Comparison of ENCODE assay signal across 21 cellular contexts in the genomic region with DNA sequence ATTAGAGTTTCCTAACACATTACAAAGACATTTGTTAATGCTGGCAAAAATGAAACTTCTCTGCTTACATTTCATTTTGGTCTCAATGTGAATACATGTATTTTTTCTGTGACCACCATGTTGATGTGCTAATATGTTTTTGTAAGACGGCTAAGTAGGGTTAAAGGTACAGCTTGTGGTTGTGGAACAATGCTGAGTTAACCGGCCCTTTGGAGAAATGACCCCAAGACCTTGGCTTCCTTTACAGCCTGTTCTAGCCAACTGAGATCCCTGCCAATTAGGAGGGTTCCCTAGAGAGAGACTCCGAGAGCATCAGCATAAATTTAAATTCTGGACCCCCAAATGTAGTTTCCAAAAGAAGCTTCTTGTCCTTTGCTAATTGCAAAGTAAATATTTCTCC. TPM values are rescaled to one million over a fixed set of nuclear protein-coding genes. Genes with fewer than 3 reads are reported as not detected.
DNase-seq lines count a peak whose midpoint lies in the region; ATAC-seq and TF ChIP-seq lines count a peak whose summit lies in the region.
"Had no signal": no experiment of that assay in that cellular context is flagged by ENCODE, and none has a peak within 500 bp of the region (broad histone marks: within the 10 kb centered on the region; RNA-seq: fewer than 3 reads in every experiment).

No MANE protein-coding gene starts in this region.

- H3K36me3 Mint-ChIP-seq in WTC11: no peaks in the 10 kb centered on the region; the same call in 1 of the 2 replicates
- H3K36me3 Mint-ChIP-seq: CD14-positive monocyte had no signal

- peaks cover 29% of the 10 kb centered on the region for H3K4me1 Mint-ChIP-seq in WTC11
- H3K4me1 Mint-ChIP-seq: CD14-positive monocyte had no signal

- TF ChIP-seq CTCF in WTC11 (IDR thresholded peaks at IDR 0.05) (no peak), choroid plexus epithelial cell (conservative IDR thresholded peaks at IDR 0.05; ENCODE audit: low read depth, low read length) (no peak)

- POLR2A ChIA-PET in WTC11 (lab: Charles Lee): no interaction called here

- H3K4me3 ChIP-seq in choroid plexus epithelial cell (ENCODE audit: low read depth, low read length): no peak overlapping the region
- H3K4me3 ChIP-seq in skeletal muscle cell (ENCODE audit: low read depth, low read length): no peak overlapping the region
- H3K4me3 ChIP-seq: MG63 had no signal

- H3K9me3 Mint-ChIP-seq in WTC11: peaks cover 19% of the 10 kb centered on the region
- H3K9me3 Mint-ChIP-seq: HFFc6 had no signal

- no peak overlapping the region for H3K27ac Mint-ChIP-seq in WTC11
- H3K27ac Mint-ChIP-seq: CD14-positive monocyte, HFFc6 had no signal

- CTCF ChIA-PET in WTC11 (lab: Charles Lee): interaction anchor here (1.0 kb wide), 1 partner anchor 24 kb away, joined by 5 read pairs; no protein-coding TSS in a partner anchor

- H3K4me3 Mint-ChIP-seq in WTC11: no peak overlapping the region
- H3K4me3 Mint-ChIP-seq: CD14-positive monocyte, HFFc6 had no signal

- no peaks in the 10 kb centered on the region for H3K27me3 Mint-ChIP-seq in WTC11 (ENCODE audit: low read depth)

- no peak for DNase-seq in WTC11 (ENCODE audit: low spot score)
- peak; percentile 94 for DNase-seq in choroid plexus epithelial cell (ENCODE audit: low read depth)
- peak; percentile 37 for DNase-seq in fibroblast of the conjunctiva (ENCODE audit: low read depth)
- DNase-seq in skeletal muscle cell (ENCODE audit: low read depth): peak; percentile 89
- no peak for DNase-seq in stimulated activated CD4-positive, alpha-beta T cell treated with anti-CD3 and anti-CD28 coated beads, Interleukin-12 subunit alpha, Interleukin-12 subunit beta, amount 100 ng/mL, for 4 hours
- no peak for DNase-seq in NK-92 treated with Interleukin-12 subunit alpha and Interleukin-12 subunit beta, amount 100 ng/mL, for 24 hours (lab: John Stamatoyannopoulos, UW)
- no peak for DNase-seq in activated naive CD4-positive, alpha-beta T cell treated with anti-CD3 and anti-CD28 coated beads, Interleukin-2, amount 50 U/mL, for 16 hours
- DNase-seq: COR-L47, DMS153, EL, GOT3, HFFc6, MG63, NCI-H1092 treated with DMSO at 0.1 percent for 48 hours, NCI-H1694, NCI-H2107, NCI-H226, NCI-H526 had no signal

- ATAC-seq in WTC11 (peak; percentile 61), GM18505 (IDR thresholded peaks at IDR 0.05; ENCODE audit: unreplicated experiment) (no peak)
- ATAC-seq: HepG2 had no signal

- TF ChIP-seq POLR2A in GM18505 (IDR thresholded peaks at IDR 0.05; ENCODE audit: borderline replicate concordance, extremely low read depth, insufficient read depth, insufficient read length): no peak

TF ChIP-seq in WTC11, 78 proteins besides CTCF, POLR2A, EP300 and RAD21:
- no peak for TF ChIP-seq CREM (CRISPR knock-in tag; IDR thresholded peaks at IDR 0.05)
- no peak for TF ChIP-seq GABPB1 (CRISPR knock-in tag; IDR thresholded peaks at IDR 0.05)
- no peak for TF ChIP-seq GTF2I (CRISPR knock-in tag; conservative IDR thresholded peaks at IDR 0.05)
- TF ChIP-seq, protein P1, sequence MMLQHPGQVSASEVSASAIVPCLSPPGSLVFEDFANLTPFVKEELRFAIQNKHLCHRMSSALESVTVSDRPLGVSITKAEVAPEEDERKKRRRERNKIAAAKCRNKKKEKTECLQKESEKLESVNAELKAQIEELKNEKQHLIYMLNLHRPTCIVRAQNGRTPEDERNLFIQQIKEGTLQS (CRISPR knock-in tag; conservative IDR thresholded peaks at IDR 0.05): no peak
- no peak for TF ChIP-seq HMGA2 (CRISPR knock-in tag; IDR thresholded peaks at IDR 0.05)
- no peak for TF ChIP-seq RORB (CRISPR knock-in tag; IDR thresholded peaks at IDR 0.05)
- no peak for TF ChIP-seq AR (CRISPR knock-in tag; IDR thresholded peaks at IDR 0.05)
- TF ChIP-seq NFATC4 (CRISPR knock-in tag; IDR thresholded peaks at IDR 0.05): no peak
- no peak for TF ChIP-seq SMAD3 (CRISPR knock-in tag; IDR thresholded peaks at IDR 0.05; ENCODE audit: borderline replicate concordance)
- TF ChIP-seq ZNF121 (CRISPR knock-in tag; IDR thresholded peaks at IDR 0.05): no peak
- TF ChIP-seq FOXK1 (CRISPR knock-in tag; IDR thresholded peaks at IDR 0.05): no peak
- no peak for TF ChIP-seq MAX (CRISPR knock-in tag; IDR thresholded peaks at IDR 0.05)
- TF ChIP-seq ZNF232 (CRISPR knock-in tag; IDR thresholded peaks at IDR 0.05): no peak
- TF ChIP-seq ZNF423 (CRISPR knock-in tag; IDR thresholded peaks at IDR 0.05): no peak
- TF ChIP-seq CBFB (CRISPR knock-in tag; IDR thresholded peaks at IDR 0.05; ENCODE audit: low read depth): no peak
- TF ChIP-seq, protein P2, sequence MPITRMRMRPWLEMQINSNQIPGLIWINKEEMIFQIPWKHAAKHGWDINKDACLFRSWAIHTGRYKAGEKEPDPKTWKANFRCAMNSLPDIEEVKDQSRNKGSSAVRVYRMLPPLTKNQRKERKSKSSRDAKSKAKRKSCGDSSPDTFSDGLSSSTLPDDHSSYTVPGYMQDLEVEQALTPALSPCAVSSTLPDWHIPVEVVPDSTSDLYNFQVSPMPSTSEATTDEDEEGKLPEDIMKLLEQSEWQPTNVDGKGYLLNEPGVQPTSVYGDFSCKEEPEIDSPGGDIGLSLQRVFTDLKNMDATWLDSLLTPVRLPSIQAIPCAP (CRISPR knock-in tag; IDR thresholded peaks at IDR 0.05): no peak
- no peak for TF ChIP-seq HMGXB4 (CRISPR knock-in tag; IDR thresholded peaks at IDR 0.05)

RNA-seq across cellular contexts. Expression of gene RSPO3, which starts 44.3 kb away (rescaled TPM):
- 0.14 TPM in 1 of 3 replicates, not detected in the others for total RNA-seq in WTC11 (2021)
- total RNA-seq: HepG2, HFFc6 had no signal

Comparison
In these comparisons a context has a peak if more than half of its experiments do, and no peak if none do; other contexts are left out.
1. DNase-seq: peak in choroid plexus epithelial cell (single experiment), fibroblast of the conjunctiva (single experiment) and skeletal muscle cell (single experiment); none in WTC11 (single experiment), stimulated activated CD4-positive, alpha-beta T cell treated with anti-CD3 and anti-CD28 coated beads, Interleukin-12 subunit alpha, Interleukin-12 subunit beta, amount 100 ng/mL, for 4 hours (single experiment), NK-92 treated with Interleukin-12 subunit alpha and Interleukin-12 subunit beta, amount 100 ng/mL, for 24 hours (single experiment) and activated naive CD4-positive, alpha-beta T cell treated with anti-CD3 and anti-CD28 coated beads, Interleukin-2, amount 50 U/mL, for 16 hours (single experiment).